14 cellular contexts compared by ENCODE assay signal in genomic region chr14:103729496-103730448, GRCh38. TPM values are rescaled to one million over a fixed set of nuclear protein-coding genes. Genes with fewer than 3 reads are reported as not detected.
A peak's percentile ranks its signal among the peaks of the same experiment; 100 is the strongest.
DNase-seq lines count a peak whose midpoint lies in the region; ATAC-seq and TF ChIP-seq lines count a peak whose summit lies in the region.
"Had no signal": no experiment of that assay in that cellular context is flagged by ENCODE, and none has a peak within 500 bp of the region (broad histone marks: within the 10 kb centered on the region; RNA-seq: fewer than 3 reads in every experiment).

No MANE protein-coding gene starts in this region.

- no peak for TF ChIP-seq CTCF in VCaP (conservative IDR thresholded peaks at IDR 0.05)
- TF ChIP-seq CTCF in spleen (IDR thresholded peaks at IDR 0.05 in 8 of 11, conservative IDR thresholded peaks at IDR 0.05 in 3 of 11) = no peak
- no peak for TF ChIP-seq CTCF in colonic mucosa (IDR thresholded peaks at IDR 0.05)

- 69 to 83% (median 79%) methylated on average over 20 to 24 of the region's 24 CpGs for WGBS in spleen, 5 donors

- H3K4me3 ChIP-seq in spleen (no peak overlapping the region), colonic mucosa (no peak overlapping the region)
- H3K4me3 ChIP-seq: thoracic aorta had no signal

- no peak for TF ChIP-seq POLR2A in spleen (IDR thresholded peaks at IDR 0.05)

- no peak overlapping the region for H3K9ac ChIP-seq in colonic mucosa (ENCODE audit: low read depth in 2 of 2, low read length in 2 of 2)

- DNase-seq in NCI-H1105 treated with DMSO at 0.1 percent for 48 hours (lab: John Stamatoyannopoulos, UW) (peak; percentile 10), Right ventricle myocardium superior (peak; percentile 33), spleen (peak; percentile 67), GF-D8 (lab: John Stamatoyannopoulos, UW) (no peak), colonic mucosa (no peak)
- DNase-seq in stimulated activated naive CD4-positive, alpha-beta T cell treated with Interleukin-2 at 50 U/mL for 16 hours (lab: John Stamatoyannopoulos, UW) = no peak
- DNase-seq: activated naive CD8-positive, alpha-beta T cell treated with anti-CD3 and anti-CD28 coated beads, Interleukin-2, amount 50 U/mL, for 24 hours; central memory CD4-positive, alpha-beta T cell; effector memory CD4-positive, alpha-beta T cell; HFFc6; Kasumi-1; stimulated activated CD4-positive, alpha-beta T cell treated with anti-CD3 and anti-CD28 coated beads, Interleukin-2, amount 100 ng/mL, for 24 hours had no signal

- no peaks in the 10 kb centered on the region for H3K27me3 ChIP-seq in spleen (replicated peaks in 1 of 7)
- no peaks in the 10 kb centered on the region for H3K27me3 ChIP-seq in colonic mucosa

- peak overlapping the region; percentile 96 for H3K27ac ChIP-seq in VCaP
- peak overlapping the region in 5 of 8 donors; percentile 14 to 69 (median 46) for H3K27ac ChIP-seq in spleen
- H3K27ac ChIP-seq in colonic mucosa = no peak overlapping the region

- peaks cover 0 to 41% (median 18%) of the 10 kb centered on the region in 6 donors for H3K4me1 ChIP-seq in spleen
- H3K4me1 ChIP-seq in colonic mucosa = no peaks in the 10 kb centered on the region

- intact Hi-C loops in Right ventricle myocardium superior (cut with DNase I) (no loop called here), spleen (cut with DNase I; ENCODE audit: low total_unique reads) (no loop called here), colonic mucosa (cut with DNase I) (no loop called here)

- no peaks in the 10 kb centered on the region for H3K9me3 ChIP-seq in spleen
- H3K9me3 ChIP-seq in colonic mucosa = no peaks in the 10 kb centered on the region
- H3K9me3 ChIP-seq: thoracic aorta had no signal

- ATAC-seq in Right ventricle myocardium superior (ENCODE audit: poor library complexity) = no peak
- ATAC-seq: activated naive CD8-positive, alpha-beta T cell treated with anti-CD3 and anti-CD28 coated beads, Interleukin-2, amount 50 U/mL, for 24 hours had no signal

- H3K36me3 ChIP-seq in spleen = peaks cover 0 to 98% (median 50%) of the 10 kb centered on the region in 6 donors
- peaks cover 7% of the 10 kb centered on the region for H3K36me3 ChIP-seq in colonic mucosa

RNA-seq across cellular contexts. Expression of gene ZFYVE21, which starts 14.2 kb away (rescaled TPM):
- 46.2 TPM for total RNA-seq in Right ventricle myocardium superior
- 10 to 100 TPM; 31.8 to 71.1 (median 47.8) TPM for total RNA-seq in spleen
- 10 to 100 TPM; 21.8 to 51.8 (median 24.2) TPM for polyA plus RNA-seq in spleen
- 10 to 100 TPM; 49.3 to 68.9 TPM for total RNA-seq in colonic mucosa

RNA-seq across cellular contexts. Expression of gene XRCC3, which starts 14.5 kb away (rescaled TPM):
- 2.6 TPM for total RNA-seq in Right ventricle myocardium superior
- total RNA-seq in spleen = 10 to 100 TPM in 6 of 7 donors, 1 to 10 TPM in 1; 9.5 to 20.4 (median 16.7) TPM
- polyA plus RNA-seq in spleen = 10 to 100 TPM in 2 of 3 donors, 1 to 10 TPM in 1; 5.9 to 17.6 (median 11.8) TPM
- total RNA-seq in colonic mucosa = 10 to 100 TPM in 1 of 2 donors, 1 to 10 TPM in 1; 8.3 to 70.0 TPM

Comparison
In these comparisons a context has a peak if more than half of its experiments do, and no peak if none do; other contexts are left out.
1. DNase-seq: peak in NCI-H1105 treated with DMSO at 0.1 percent for 48 hours (single experiment), Right ventricle myocardium superior (single experiment) and spleen (single experiment); none in stimulated activated naive CD4-positive, alpha-beta T cell treated with Interleukin-2 at 50 U/mL for 16 hours (single experiment), GF-D8 (single experiment) and colonic mucosa (single experiment).